Comparison of ENCODE assay signal across 25 cellular contexts in the genomic region with DNA sequence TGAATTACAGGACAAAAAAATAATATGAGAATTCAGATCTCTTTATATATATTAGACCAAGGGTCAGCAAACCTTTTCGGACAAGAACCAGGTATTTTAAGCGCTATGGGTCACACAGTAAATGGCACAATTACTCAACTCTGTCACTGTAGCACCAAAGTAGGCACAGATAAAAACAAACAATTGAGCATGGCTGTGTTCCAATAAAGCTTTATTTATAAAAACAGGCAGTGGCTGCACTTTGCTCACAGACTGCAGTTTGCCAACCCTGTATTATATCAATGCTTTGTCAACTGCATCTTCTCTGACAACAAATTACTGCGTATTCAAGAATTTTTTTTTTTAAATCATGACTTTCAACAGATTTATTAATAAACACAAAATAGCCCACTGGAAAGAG.
"Had no signal": no experiment of that assay in that cellular context is flagged by ENCODE, and none has a peak within 500 bp of the region (broad histone marks: within the 10 kb centered on the region; RNA-seq: fewer than 3 reads in every experiment).

No MANE protein-coding gene starts in this region.

- H3K4me2 ChIP-seq: hepatocyte, smooth muscle cell had no signal

- H3K4me3 ChIP-seq: esophagus muscularis mucosa, gastroesophageal sphincter, heart left ventricle, hepatocyte, left lung, lower lobe of right lung, smooth muscle cell, stomach, thyroid gland, vagina had no signal

- H2AFZ ChIP-seq: hepatocyte, parathyroid adenoma had no signal

- H3K27me3 ChIP-seq: esophagus muscularis mucosa, foreskin keratinocyte, gastroesophageal sphincter, heart left ventricle, hepatocyte, left lung, neutrophil, stomach, thyroid gland, vagina had no signal

- DNase-seq: effector CD8-positive, alpha-beta T cell; endodermal cell; heart left ventricle; kidney; left lung; lower lobe of right lung; natural killer cell; stimulated activated CD4-positive, alpha-beta T cell treated with anti-CD3 and anti-CD28 coated beads, Interleukin-12 subunit alpha, Interleukin-12 subunit beta, amount 100 ng/mL, for 4 hours; stimulated activated CD4-positive, alpha-beta T cell treated with anti-CD3 and anti-CD28 coated beads, Interleukin-1b, Interleukin-23, amount 100 ng/mL, for 48 hours; stimulated activated CD4-positive, alpha-beta T cell treated with anti-CD3 and anti-CD28 coated beads, Interleukin-4, amount 100 ng/mL, for 1 hour; stimulated activated CD8-positive, alpha-beta memory T cell treated with anti-CD3 and anti-CD28 coated beads, Interleukin-4, amount 100 ng/mL, for 48 hours; stimulated activated naive CD4-positive, alpha-beta T cell; stomach; thyroid gland; trophoblast cell had no signal

- ATAC-seq: foreskin keratinocyte, gastroesophageal sphincter, heart left ventricle, left lung, lower lobe of right lung, natural killer cell, sciatic nerve had no signal

- H3K27ac ChIP-seq: epithelial cell of prostate, esophagus muscularis mucosa, foreskin keratinocyte, gastroesophageal sphincter, heart left ventricle, hepatocyte, left lung, lower lobe of right lung, neutrophil, parathyroid adenoma, stomach, thyroid gland, vagina had no signal

- FAIRE-seq: kidney had no signal

- H3K9me3 ChIP-seq: esophagus muscularis mucosa, gastroesophageal sphincter, heart left ventricle, left lung, lower lobe of right lung, neutrophil, stomach, thyroid gland, vagina had no signal

- H3K9ac ChIP-seq: parathyroid adenoma had no signal

- H3K4me1 ChIP-seq: esophagus muscularis mucosa, foreskin keratinocyte, gastroesophageal sphincter, heart left ventricle, left lung, lower lobe of right lung, parathyroid adenoma, stomach, thyroid gland, vagina had no signal

- H3K79me2 ChIP-seq: hepatocyte, parathyroid adenoma had no signal
